22 cellular contexts compared by ENCODE assay signal in the genomic region with DNA sequence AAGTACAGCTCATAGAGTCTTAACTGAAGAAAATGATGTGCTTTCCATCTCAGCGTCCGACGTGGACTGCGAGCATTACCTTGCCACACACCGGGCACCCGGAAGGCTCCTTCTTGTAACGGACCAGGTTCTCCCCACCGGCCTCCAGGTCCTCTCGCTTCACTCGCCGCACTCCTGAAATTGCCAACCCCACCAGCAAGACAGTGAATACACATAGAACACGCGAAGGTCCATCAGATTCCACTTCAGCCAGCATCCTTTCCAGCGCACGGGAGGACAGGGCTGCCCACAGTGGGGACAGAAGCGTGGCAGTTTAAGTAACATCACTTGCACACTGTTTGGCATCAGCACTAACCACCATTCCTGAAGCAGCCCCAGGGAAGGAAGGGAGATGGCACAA. TPM values are rescaled to one million over a fixed set of nuclear protein-coding genes. Genes with fewer than 3 reads are reported as not detected.
DNase-seq lines count a peak whose midpoint lies in the region; ATAC-seq lines count a peak whose summit lies in the region.
"Had no signal": no experiment of that assay in that cellular context is flagged by ENCODE, and none has a peak within 500 bp of the region (broad histone marks: within the 10 kb centered on the region; RNA-seq: fewer than 3 reads in every experiment).

No MANE protein-coding gene starts in this region.

- intact Hi-C loops in sciatic nerve (cut with DNase I) = no loop called here

- DNase-seq in activated naive CD8-positive, alpha-beta T cell treated with anti-CD3 and anti-CD28 coated beads for 36 hours = no peak
- no peak for DNase-seq in activated naive CD8-positive, alpha-beta T cell treated with anti-CD3 and anti-CD28 coated beads, Interleukin-2, amount 50 U/mL, for 24 hours
- peak; percentile 53 for DNase-seq in sciatic nerve (ENCODE audit: low spot score)
- DNase-seq in NCI-H510A (lab: John Stamatoyannopoulos, UW) = no peak
- DNase-seq: 8988T; ACHN; BE2C; C1 segment of cervical spinal cord; CD4-positive, alpha-beta memory T cell; CD4-positive, CD25-positive, alpha-beta regulatory T cell; CD8-positive, alpha-beta memory T cell; COR-L47; DMS 273 treated with DMSO at 0.1 percent for 48 hours; DMS153; DMS79; DND-41; EL; GDM1 had no signal

- H3K27ac Mint-ChIP-seq in activated naive CD8-positive, alpha-beta T cell treated with anti-CD3 and anti-CD28 coated beads for 36 hours = peak overlapping the region; percentile 9
- H3K27ac Mint-ChIP-seq in activated naive CD8-positive, alpha-beta T cell treated with anti-CD3 and anti-CD28 coated beads, Interleukin-2, amount 50 U/mL, for 24 hours = no peak overlapping the region
- H3K27ac Mint-ChIP-seq: CD4-positive, alpha-beta memory T cell; CD4-positive, CD25-positive, alpha-beta regulatory T cell; CD8-positive, alpha-beta memory T cell had no signal

- no peak for ATAC-seq in activated naive CD8-positive, alpha-beta T cell treated with anti-CD3 and anti-CD28 coated beads, Interleukin-2, amount 50 U/mL, for 24 hours
- no peak for ATAC-seq in sciatic nerve
- no peak for ATAC-seq in HG03280 (IDR thresholded peaks at IDR 0.05; ENCODE audit: unreplicated experiment)
- ATAC-seq: GM12878 had no signal

- peaks cover 2% of the 10 kb centered on the region for H3K36me3 Mint-ChIP-seq in activated naive CD8-positive, alpha-beta T cell treated with anti-CD3 and anti-CD28 coated beads for 36 hours
- peaks cover 10% of the 10 kb centered on the region for H3K36me3 Mint-ChIP-seq in activated naive CD8-positive, alpha-beta T cell treated with anti-CD3 and anti-CD28 coated beads, Interleukin-2, amount 50 U/mL, for 24 hours (ENCODE audit: low read depth)

- H3K4me3 Mint-ChIP-seq in activated naive CD8-positive, alpha-beta T cell treated with anti-CD3 and anti-CD28 coated beads for 36 hours = no peak overlapping the region
- no peak overlapping the region for H3K4me3 Mint-ChIP-seq in activated naive CD8-positive, alpha-beta T cell treated with anti-CD3 and anti-CD28 coated beads, Interleukin-2, amount 50 U/mL, for 24 hours
- H3K4me3 Mint-ChIP-seq: CD14-positive monocyte; CD4-positive, alpha-beta memory T cell; CD4-positive, CD25-positive, alpha-beta regulatory T cell; CD8-positive, alpha-beta memory T cell had no signal

- no peaks in the 10 kb centered on the region for H3K4me1 Mint-ChIP-seq in activated naive CD8-positive, alpha-beta T cell treated with anti-CD3 and anti-CD28 coated beads for 36 hours
- H3K4me1 Mint-ChIP-seq in activated naive CD8-positive, alpha-beta T cell treated with anti-CD3 and anti-CD28 coated beads, Interleukin-2, amount 50 U/mL, for 24 hours = no peaks in the 10 kb centered on the region
- H3K4me1 Mint-ChIP-seq: CD14-positive monocyte; CD4-positive, alpha-beta memory T cell; CD4-positive, CD25-positive, alpha-beta regulatory T cell; CD8-positive, alpha-beta memory T cell had no signal

- H3K27me3 Mint-ChIP-seq in activated naive CD8-positive, alpha-beta T cell treated with anti-CD3 and anti-CD28 coated beads for 36 hours = no peaks in the 10 kb centered on the region
- H3K27me3 Mint-ChIP-seq in activated naive CD8-positive, alpha-beta T cell treated with anti-CD3 and anti-CD28 coated beads, Interleukin-2, amount 50 U/mL, for 24 hours = no peaks in the 10 kb centered on the region
- H3K27me3 Mint-ChIP-seq: CD4-positive, alpha-beta memory T cell; CD4-positive, CD25-positive, alpha-beta regulatory T cell; CD8-positive, alpha-beta memory T cell had no signal

- H3K9me3 Mint-ChIP-seq in activated naive CD8-positive, alpha-beta T cell treated with anti-CD3 and anti-CD28 coated beads for 36 hours = no peaks in the 10 kb centered on the region
- no peaks in the 10 kb centered on the region for H3K9me3 Mint-ChIP-seq in activated naive CD8-positive, alpha-beta T cell treated with anti-CD3 and anti-CD28 coated beads, Interleukin-2, amount 50 U/mL, for 24 hours
- H3K9me3 Mint-ChIP-seq: CD14-positive monocyte; CD4-positive, CD25-positive, alpha-beta regulatory T cell; CD8-positive, alpha-beta memory T cell had no signal

RNA-seq across cellular contexts. Expression of a gene that starts 53.3 kb away (rescaled TPM):
- total RNA-seq in activated naive CD8-positive, alpha-beta T cell treated with anti-CD3 and anti-CD28 coated beads for 36 hours = 10 to 100 TPM in 1 of 2 experiments, 1 to 10 TPM in 1; 9.3 to 10.1 TPM
- total RNA-seq in sciatic nerve = 10.0 TPM

RNA-seq across cellular contexts. Expression of a gene that starts 59.0 kb away (rescaled TPM):
- under 1 TPM; 0.62 to 0.76 TPM for total RNA-seq in activated naive CD8-positive, alpha-beta T cell treated with anti-CD3 and anti-CD28 coated beads for 36 hours
- 0.09 TPM for total RNA-seq in sciatic nerve
- total RNA-seq: G401 had no signal
